9 cellular contexts compared by ENCODE assay signal in the genomic region with DNA sequence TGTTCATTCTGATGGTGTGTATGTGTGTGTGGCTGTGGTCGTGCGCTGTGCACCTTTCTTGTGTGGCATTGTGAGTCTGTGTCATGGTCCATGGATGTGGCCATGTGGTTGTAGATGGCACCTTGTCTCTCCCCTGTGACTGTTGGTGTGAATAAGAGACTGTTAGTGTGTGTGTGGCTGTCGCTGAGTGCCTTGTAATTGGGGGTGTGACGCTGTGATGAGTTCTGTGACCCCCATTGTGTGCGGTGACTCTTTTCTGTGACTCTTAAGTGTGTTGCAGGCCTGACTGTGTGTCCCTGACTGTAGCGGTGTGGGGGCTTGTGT. TPM values are rescaled to one million over a fixed set of nuclear protein-coding genes. Genes with fewer than 3 reads are reported as not detected.
A peak's percentile ranks its signal among the peaks of the same experiment; 100 is the strongest.
DNase-seq lines count a peak whose midpoint lies in the region; ATAC-seq and TF ChIP-seq lines count a peak whose summit lies in the region.
"Had no signal": no experiment of that assay in that cellular context is flagged by ENCODE, and none has a peak within 500 bp of the region (broad histone marks: within the 10 kb centered on the region; RNA-seq: fewer than 3 reads in every experiment).

No MANE protein-coding gene starts in this region.

- peak overlapping the region; percentile 73 to 77 for H3K27ac ChIP-seq in ascending aorta
- no peak overlapping the region for H3K27ac ChIP-seq in liver (ENCODE audit: low read depth in 1 of 2, low read length in 2 of 2)
- H3K27ac ChIP-seq in suprapubic skin = no peak overlapping the region

- no peak for TF ChIP-seq RAD21 in liver (IDR thresholded peaks at IDR 0.05)

- H3K4me1 ChIP-seq in ascending aorta (peaks cover 3 to 10% of the 10 kb centered on the region in 2 donors), liver (ENCODE audit: control insufficient read depth in 4 of 4, insufficient read depth in 4 of 4, low read length in 3 of 4) (peaks cover 0 to 12% (median 4%) of the 10 kb centered on the region in 4 donors), suprapubic skin (peaks cover 14% of the 10 kb centered on the region)

- intact Hi-C loops in activated CD4-positive, alpha-beta T cell treated with anti-CD3 and anti-CD28 coated beads, Interleukin-2, amount 10 ng/mL, durations not matched to agents 24 days and 14 days (cut with micrococcal nuclease) = no loop called here
- intact Hi-C loops in ascending aorta (cut with DNase I) = loop anchor here (5.0 kb wide), 1 partner anchor 59 kb away; a partner anchor contains a TSS

- H3K36me3 ChIP-seq in ascending aorta = peaks cover 9 to 13% of the 10 kb centered on the region in 2 donors
- H3K36me3 ChIP-seq in liver (ENCODE audit: control insufficient read depth in 4 of 4, insufficient read depth in 3 of 4, low read depth in 1 of 4, low read length in 3 of 4) = no peaks in the 10 kb centered on the region
- H3K36me3 ChIP-seq in suprapubic skin = peaks cover 7% of the 10 kb centered on the region

- H3K27me3 ChIP-seq in ascending aorta (no peaks in the 10 kb centered on the region), liver (ENCODE audit: control insufficient read depth in 4 of 4, insufficient read depth in 4 of 4, low read length in 3 of 4) (no peaks in the 10 kb centered on the region), suprapubic skin (no peaks in the 10 kb centered on the region)

- no peak overlapping the region for H3K27ac Mint-ChIP-seq in activated CD4-positive, alpha-beta T cell treated with anti-CD3 and anti-CD28 coated beads, Interleukin-2, amount 10 ng/mL, durations not matched to agents 24 days and 14 days

- TF ChIP-seq POLR2A in suprapubic skin (IDR thresholded peaks at IDR 0.05) = no peak

- H3K4me3 ChIP-seq in ascending aorta (peak overlapping the region; percentile 60 to 85), liver (ENCODE audit: low read depth in 1 of 3, low read length in 3 of 3) (peak overlapping the region in 2 of 3 donors; percentile 48 to 73), suprapubic skin (peak overlapping the region; percentile 61)

- ATAC-seq in GM21515 (IDR thresholded peaks at IDR 0.05; ENCODE audit: unreplicated experiment) (no peak), HG03432 (IDR thresholded peaks at IDR 0.05; ENCODE audit: unreplicated experiment) (no peak)

- TF ChIP-seq EP300 in suprapubic skin (IDR thresholded peaks at IDR 0.05) = no peak

- 90% methylated on average over 6 of the region's 6 CpGs for WGBS in liver
- WGBS in suprapubic skin = 73% methylated on average over 6 of the region's 6 CpGs

- H3K4me3 Mint-ChIP-seq in activated CD4-positive, alpha-beta T cell treated with anti-CD3 and anti-CD28 coated beads, Interleukin-2, amount 10 ng/mL, durations not matched to agents 24 days and 14 days = peak overlapping the region; percentile 68

- TF ChIP-seq CTCF in ascending aorta (IDR thresholded peaks at IDR 0.05) (no peak), liver (IDR thresholded peaks at IDR 0.05; ENCODE audit: low read depth, low read length, missing input control) (no peak), suprapubic skin (IDR thresholded peaks at IDR 0.05) (no peak)

- no peaks in the 10 kb centered on the region for H3K36me3 Mint-ChIP-seq in activated CD4-positive, alpha-beta T cell treated with anti-CD3 and anti-CD28 coated beads, Interleukin-2, amount 10 ng/mL, durations not matched to agents 24 days and 14 days (ENCODE audit: low read depth)

- no peak for DNase-seq in activated CD4-positive, alpha-beta T cell treated with anti-CD3 and anti-CD28 coated beads, Interleukin-2, amount 10 ng/mL, durations not matched to agents 24 days and 14 days
- DNase-seq in activated CD4-positive, alpha-beta T cell treated with anti-CD3 and anti-CD28 coated beads for 4 hours = no peak
- DNase-seq in ascending aorta (ENCODE audit: low spot score in 2 of 2) = no peak
- no peak for DNase-seq in suprapubic skin (ENCODE audit: low spot score in 2 of 2)
- no peak for DNase-seq in ACHN
- DNase-seq: NCI-H524 had no signal

- H3K9ac ChIP-seq in liver (ENCODE audit: low read depth in 1 of 2, low read length in 2 of 2) = no peak overlapping the region

- no peaks in the 10 kb centered on the region for H3K9me3 Mint-ChIP-seq in activated CD4-positive, alpha-beta T cell treated with anti-CD3 and anti-CD28 coated beads, Interleukin-2, amount 10 ng/mL, durations not matched to agents 24 days and 14 days

- in situ Hi-C loops in ACHN (cut with HindIII; ENCODE audit: low pct_ligation_motif_present, low pct_unique_long_range_greater_than_20kb, low sequenced_read_pairs) = no loop called here

- peaks cover 8% of the 10 kb centered on the region for H3K4me1 Mint-ChIP-seq in activated CD4-positive, alpha-beta T cell treated with anti-CD3 and anti-CD28 coated beads, Interleukin-2, amount 10 ng/mL, durations not matched to agents 24 days and 14 days

- no peaks in the 10 kb centered on the region for H3K9me3 ChIP-seq in ascending aorta
- H3K9me3 ChIP-seq in liver (ENCODE audit: control insufficient read depth in 4 of 4, low read length in 3 of 4) = no peaks in the 10 kb centered on the region
- no peaks in the 10 kb centered on the region for H3K9me3 ChIP-seq in suprapubic skin

- H3K27me3 Mint-ChIP-seq in activated CD4-positive, alpha-beta T cell treated with anti-CD3 and anti-CD28 coated beads, Interleukin-2, amount 10 ng/mL, durations not matched to agents 24 days and 14 days = peaks cover 11% of the 10 kb centered on the region

TF ChIP-seq in liver, 16 proteins besides CTCF, POLR2A, EP300 and RAD21 (continues in another document):
- TF ChIP-seq YY1 (IDR thresholded peaks at IDR 0.05) (no peak), GABPA (IDR thresholded peaks at IDR 0.05 in 1 of 2, conservative IDR thresholded peaks at IDR 0.05 in 1 of 2) (no peak), EGR1 (IDR thresholded peaks at IDR 0.05; ENCODE audit: low read depth in 2 of 2) (no peak), HNF4A (conservative IDR thresholded peaks at IDR 0.05) (no peak), FOXA1 (IDR thresholded peaks at IDR 0.05) (no peak), TAF1 (conservative IDR thresholded peaks at IDR 0.05) (no peak), RXRA (IDR thresholded peaks at IDR 0.05) (no peak), HNF4G (IDR thresholded peaks at IDR 0.05) (no peak)
- TF ChIP-seq, protein P1, sequence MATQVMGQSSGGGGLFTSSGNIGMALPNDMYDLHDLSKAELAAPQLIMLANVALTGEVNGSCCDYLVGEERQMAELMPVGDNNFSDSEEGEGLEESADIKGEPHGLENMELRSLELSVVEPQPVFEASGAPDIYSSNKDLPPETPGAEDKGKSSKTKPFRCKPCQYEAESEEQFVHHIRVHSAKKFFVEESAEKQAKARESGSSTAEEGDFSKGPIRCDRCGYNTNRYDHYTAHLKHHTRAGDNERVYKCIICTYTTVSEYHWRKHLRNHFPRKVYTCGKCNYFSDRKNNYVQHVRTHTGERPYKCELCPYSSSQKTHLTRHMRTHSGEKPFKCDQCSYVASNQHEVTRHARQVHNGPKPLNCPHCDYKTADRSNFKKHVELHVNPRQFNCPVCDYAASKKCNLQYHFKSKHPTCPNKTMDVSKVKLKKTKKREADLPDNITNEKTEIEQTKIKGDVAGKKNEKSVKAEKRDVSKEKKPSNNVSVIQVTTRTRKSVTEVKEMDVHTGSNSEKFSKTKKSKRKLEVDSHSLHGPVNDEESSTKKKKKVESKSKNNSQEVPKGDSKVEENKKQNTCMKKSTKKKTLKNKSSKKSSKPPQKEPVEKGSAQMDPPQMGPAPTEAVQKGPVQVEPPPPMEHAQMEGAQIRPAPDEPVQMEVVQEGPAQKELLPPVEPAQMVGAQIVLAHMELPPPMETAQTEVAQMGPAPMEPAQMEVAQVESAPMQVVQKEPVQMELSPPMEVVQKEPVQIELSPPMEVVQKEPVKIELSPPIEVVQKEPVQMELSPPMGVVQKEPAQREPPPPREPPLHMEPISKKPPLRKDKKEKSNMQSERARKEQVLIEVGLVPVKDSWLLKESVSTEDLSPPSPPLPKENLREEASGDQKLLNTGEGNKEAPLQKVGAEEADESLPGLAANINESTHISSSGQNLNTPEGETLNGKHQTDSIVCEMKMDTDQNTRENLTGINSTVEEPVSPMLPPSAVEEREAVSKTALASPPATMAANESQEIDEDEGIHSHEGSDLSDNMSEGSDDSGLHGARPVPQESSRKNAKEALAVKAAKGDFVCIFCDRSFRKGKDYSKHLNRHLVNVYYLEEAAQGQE (IDR thresholded peaks at IDR 0.05) = no peak
- TF ChIP-seq, protein P2, sequence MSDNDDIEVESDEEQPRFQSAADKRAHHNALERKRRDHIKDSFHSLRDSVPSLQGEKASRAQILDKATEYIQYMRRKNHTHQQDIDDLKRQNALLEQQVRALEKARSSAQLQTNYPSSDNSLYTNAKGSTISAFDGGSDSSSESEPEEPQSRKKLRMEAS (IDR thresholded peaks at IDR 0.05) = no peak

RNA-seq across cellular contexts. Expression of a gene that starts 0.8 kb away (rescaled TPM):
- total RNA-seq in activated CD4-positive, alpha-beta T cell treated with anti-CD3 and anti-CD28 coated beads, Interleukin-2, amount 10 ng/mL, durations not matched to agents 24 days and 14 days = 2.3 TPM in 2 replicates
- total RNA-seq in ascending aorta = 61.4 TPM
- total RNA-seq in liver = 1 to 10 TPM; 1.3 to 6.9 TPM
- polyA plus RNA-seq in liver = 10 to 100 TPM in 1 of 2 donors, 1 to 10 TPM in 1; 7.6 to 12.6 TPM
- total RNA-seq in suprapubic skin = 10 to 100 TPM; 18.9 to 32.1 (median 22.5) TPM

RNA-seq across cellular contexts. Expression of a gene that starts 9.7 kb away (rescaled TPM):
- total RNA-seq in activated CD4-positive, alpha-beta T cell treated with anti-CD3 and anti-CD28 coated beads, Interleukin-2, amount 10 ng/mL, durations not matched to agents 24 days and 14 days = 11.7 and 14.8 TPM in 2 replicates
- 79.0 TPM for total RNA-seq in ascending aorta
- total RNA-seq in liver = 10 to 100 TPM in 1 of 2 donors, 1 to 10 TPM in 1; 6.3 to 19.3 TPM
- 10 to 100 TPM; 13.7 to 25.2 TPM for polyA plus RNA-seq in liver
- 10 to 100 TPM in 3 of 4 donors, 1 to 10 TPM in 1; 8.0 to 58.3 (median 14.3) TPM for total RNA-seq in suprapubic skin

RNA-seq across cellular contexts. Expression of a gene that starts 10.0 kb away (rescaled TPM):
- total RNA-seq in activated CD4-positive, alpha-beta T cell treated with anti-CD3 and anti-CD28 coated beads, Interleukin-2, amount 10 ng/mL, durations not matched to agents 24 days and 14 days = 29.9 and 34.2 TPM in 2 replicates
- total RNA-seq in ascending aorta (225 TPM), liver (100 to 1,000 TPM; 110 to 268 TPM), suprapubic skin (100 to 1,000 TPM; 202 to 245 (median 207) TPM)
- 100 to 1,000 TPM; 275 to 410 TPM for polyA plus RNA-seq in liver

RNA-seq across cellular contexts. Expression of a gene that starts 16.6 kb away (rescaled TPM):
- 5.7 and 6.8 TPM in 2 replicates for total RNA-seq in activated CD4-positive, alpha-beta T cell treated with anti-CD3 and anti-CD28 coated beads, Interleukin-2, amount 10 ng/mL, durations not matched to agents 24 days and 14 days
- 33.6 TPM for total RNA-seq in ascending aorta
- total RNA-seq in liver = 10 to 100 TPM in 1 of 2 donors, 1 to 10 TPM in 1; 9.5 to 10.2 TPM
- polyA plus RNA-seq in liver = 1 to 10 TPM; 1.1 to 1.4 TPM
- total RNA-seq in suprapubic skin = 100 to 1,000 TPM in 2 of 4 donors, 10 to 100 TPM in 2; 68.7 to 132 (median 98.3) TPM

RNA-seq across cellular contexts. Expression of a gene that starts 18.4 kb away (rescaled TPM):
- total RNA-seq in activated CD4-positive, alpha-beta T cell treated with anti-CD3 and anti-CD28 coated beads, Interleukin-2, amount 10 ng/mL, durations not matched to agents 24 days and 14 days = 2.3 and 2.6 TPM in 2 replicates
- 4.5 TPM for total RNA-seq in ascending aorta
- 1 to 10 TPM in 1 of 2 donors, under 1 TPM in 1; 0.98 to 1.0 TPM for total RNA-seq in liver
- 1 to 10 TPM; 2.5 to 6.4 TPM for polyA plus RNA-seq in liver
- 1 to 10 TPM; 1.6 to 3.7 (median 2.6) TPM for total RNA-seq in suprapubic skin

Comparison
In these comparisons a context has a peak if more than half of its experiments do, and no peak if none do; other contexts are left out.
1. H3K27ac ChIP-seq: peak in ascending aorta (2 of 2); none in liver (0 of 2) and suprapubic skin (single experiment).
2. Peak in every context shown above with its lines, with median percentiles within 50 percentile points of each other: H3K4me3 ChIP-seq.